In the genomic region with DNA sequence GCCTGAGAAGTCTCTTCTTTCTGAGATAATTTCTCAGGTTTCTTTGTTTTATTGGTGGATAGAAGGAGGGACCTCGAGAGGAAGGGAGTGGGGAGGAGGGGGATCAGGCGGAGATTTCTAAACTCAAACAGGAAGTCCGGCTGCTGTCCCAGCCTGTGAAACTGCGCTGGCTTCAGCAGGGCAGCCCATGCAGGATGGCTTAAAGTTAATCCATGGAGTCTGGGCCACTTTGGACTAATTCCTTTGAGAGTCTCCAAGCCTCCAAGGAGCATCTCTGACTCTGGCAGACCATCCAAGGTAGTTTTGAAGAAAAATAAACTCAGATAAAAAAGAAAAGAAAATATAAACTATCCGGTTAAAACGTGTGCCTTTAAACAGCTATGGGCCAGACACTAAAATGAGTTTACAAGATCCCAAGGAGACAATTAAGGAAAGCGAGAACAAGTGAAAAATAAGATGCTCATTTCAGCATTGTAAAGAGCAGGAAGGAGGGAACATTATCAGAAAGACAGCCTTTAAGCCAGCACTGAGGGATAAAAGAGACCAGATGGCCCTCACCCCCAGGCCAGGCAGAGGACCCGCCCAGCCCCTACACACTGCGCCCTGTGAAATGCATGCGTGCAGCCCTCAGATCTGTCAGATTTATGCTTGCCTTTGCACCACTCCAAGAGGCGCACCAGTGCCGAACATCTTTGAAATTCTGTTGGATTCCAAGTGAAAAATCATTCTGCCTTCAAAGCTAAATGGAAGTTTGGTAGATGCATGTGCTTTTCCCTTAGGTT, we compare ENCODE assay signal across 21 cellular contexts.
DNase-seq lines count a peak whose midpoint lies in the region; ATAC-seq and TF ChIP-seq lines count a peak whose summit lies in the region.
"Had no signal": no experiment of that assay in that cellular context is flagged by ENCODE, and none has a peak within 500 bp of the region (broad histone marks: within the 10 kb centered on the region; RNA-seq: fewer than 3 reads in every experiment).

No MANE protein-coding gene starts in this region.

- CTCF ChIA-PET in CD4-positive, alpha-beta T cell (lab: Charles Lee), result no interaction called here
- CTCF ChIA-PET in naive thymus-derived CD4-positive, alpha-beta T cell (lab: Charles Lee), result interaction anchor here (0.5 kb wide), 1 partner anchor 208 kb away, joined by 3 read pairs; no protein-coding TSS in a partner anchor

- H2AFZ ChIP-seq in Karpas-422 (ENCODE audit: low read length), result peak overlapping the region; percentile 25; the same call in 1 of the 2 replicates
- H2AFZ ChIP-seq: GM23338 had no signal

- H3K4me1 ChIP-seq in Karpas-422 (ENCODE audit: low read length), result peaks cover 62% of the 10 kb centered on the region
- H3K4me1 ChIP-seq in naive thymus-derived CD4-positive, alpha-beta T cell (ENCODE audit: control insufficient read depth in 2 of 2, insufficient read depth in 2 of 2, low read length in 2 of 2), result peaks cover 18 to 32% of the 10 kb centered on the region in 2 donors

- H3K4me3 ChIP-seq in Karpas-422 (ENCODE audit: low read length) (peak overlapping the region; percentile 50), WERI-Rb-1 (ENCODE audit: low read depth, low read length) (peak overlapping the region; percentile 36)
- H3K4me3 ChIP-seq in naive thymus-derived CD4-positive, alpha-beta T cell (ENCODE audit: low read length), result no peak overlapping the region
- H3K4me3 ChIP-seq: GM23338, heart right ventricle had no signal

- no peaks in the 10 kb centered on the region for H4K20me1 ChIP-seq in Karpas-422 (ENCODE audit: insufficient read depth, low read depth, low read length)

- DNase-seq in CD4-positive, alpha-beta T cell, result no peak
- DNase-seq in Karpas-422, result peak; percentile 81
- DNase-seq in WERI-Rb-1, result peak; percentile 88
- no peak for DNase-seq in naive thymus-derived CD4-positive, alpha-beta T cell
- no peak for DNase-seq in activated T-cell treated with anti-CD3 and anti-CD28 coated beads, Interleukin-2, amount 50 U/mL, for 4 hours
- no peak for DNase-seq in DMS53 (lab: John Stamatoyannopoulos, UW)
- DNase-seq in iPS-NIHi7 (ENCODE audit: extremely low spot score), result no peak
- DNase-seq: activated B cell treated with CpG ODN at 0.5 μM for 24 hours; activated naive CD4-positive, alpha-beta T cell; activated T-cell treated with anti-CD3 and anti-CD28 coated beads, Interleukin-2, amount 50 U/mL, for 24 hours; heart right ventricle; NCI-H1092 treated with DMSO at 0.1 percent for 48 hours; NCI-H2029; small intestine; stimulated activated CD4-positive, alpha-beta T cell treated with anti-CD3 and anti-CD28 coated beads, Interleukin-2, amount 100 ng/mL, for 48 hours; T1000; trophoblast cell had no signal

- no peaks in the 10 kb centered on the region for H3K36me3 Mint-ChIP-seq in CD4-positive, alpha-beta T cell (ENCODE audit: low read depth)
- peaks cover 0 to 31% (median 0%) of the 10 kb centered on the region in 5 donors for H3K36me3 Mint-ChIP-seq in naive thymus-derived CD4-positive, alpha-beta T cell
- H3K36me3 Mint-ChIP-seq in activated T-cell treated with anti-CD3 and anti-CD28 coated beads, Interleukin-2, amount 50 U/mL, for 4 hours (ENCODE audit: insufficient read depth), result no peaks in the 10 kb centered on the region

- no peak for ATAC-seq in CD4-positive, alpha-beta T cell (ENCODE audit: poor library complexity)
- no peak for ATAC-seq in naive thymus-derived CD4-positive, alpha-beta T cell
- ATAC-seq in GM19328 (IDR thresholded peaks at IDR 0.05; ENCODE audit: unreplicated experiment), result no peak
- no peak for ATAC-seq in activated T-cell treated with anti-CD3 and anti-CD28 coated beads, Interleukin-2, amount 50 U/mL, for 4 hours
- ATAC-seq: GM23338, heart right ventricle had no signal

- no peak overlapping the region for H3K27ac ChIP-seq in CD4-positive, alpha-beta T cell (ENCODE audit: low read depth, low read length)
- peak overlapping the region; percentile 98 for H3K27ac ChIP-seq in Karpas-422 (ENCODE audit: low read length)
- peak overlapping the region; percentile 83 for H3K27ac ChIP-seq in WERI-Rb-1
- H3K27ac ChIP-seq in naive thymus-derived CD4-positive, alpha-beta T cell (ENCODE audit: low read depth, low read length), result no peak overlapping the region
- H3K27ac ChIP-seq: heart right ventricle, RWPE1 had no signal

- H3K9ac ChIP-seq in Karpas-422 (ENCODE audit: low read length), result peak overlapping the region; percentile 50

- no peaks in the 10 kb centered on the region for H3K9me2 ChIP-seq in Karpas-422 (replicated peaks; ENCODE audit: insufficient read depth, low read length)

- peaks cover 66% of the 10 kb centered on the region for H3K4me1 Mint-ChIP-seq in CD4-positive, alpha-beta T cell (ENCODE audit: low read depth)
- H3K4me1 Mint-ChIP-seq in naive thymus-derived CD4-positive, alpha-beta T cell, result peaks cover 36 to 79% (median 70%) of the 10 kb centered on the region in 7 donors
- H3K4me1 Mint-ChIP-seq in activated T-cell treated with anti-CD3 and anti-CD28 coated beads, Interleukin-2, amount 50 U/mL, for 4 hours (ENCODE audit: low read depth), result peaks cover 55% of the 10 kb centered on the region

- no peaks in the 10 kb centered on the region for H3K27me3 ChIP-seq in CD4-positive, alpha-beta T cell (ENCODE audit: control insufficient read depth, insufficient read depth, low read length)
- H3K27me3 ChIP-seq in Karpas-422 (ENCODE audit: low read length) (no peaks in the 10 kb centered on the region), WERI-Rb-1 (ENCODE audit: insufficient read depth, low read depth, severe bottlenecking) (no peaks in the 10 kb centered on the region)
- no peaks in the 10 kb centered on the region for H3K27me3 ChIP-seq in naive thymus-derived CD4-positive, alpha-beta T cell (ENCODE audit: control insufficient read depth in 2 of 2, insufficient read depth in 2 of 2, low read length in 2 of 2)
- H3K27me3 ChIP-seq: heart right ventricle had no signal

- H3K9me3 ChIP-seq in CD4-positive, alpha-beta T cell (ENCODE audit: control insufficient read depth, low read length), result no peaks in the 10 kb centered on the region
- no peaks in the 10 kb centered on the region; the same call in 1 of the 2 replicates for H3K9me3 ChIP-seq in Karpas-422 (ENCODE audit: low read length)
- H3K9me3 ChIP-seq in WERI-Rb-1 (ENCODE audit: severe bottlenecking), result peaks cover 3% of the 10 kb centered on the region
- no peaks in the 10 kb centered on the region for H3K9me3 ChIP-seq in naive thymus-derived CD4-positive, alpha-beta T cell (ENCODE audit: control insufficient read depth in 2 of 3, low read length in 3 of 3)

- H3K9me3 Mint-ChIP-seq in CD4-positive, alpha-beta T cell, result no peaks in the 10 kb centered on the region
- H3K9me3 Mint-ChIP-seq in naive thymus-derived CD4-positive, alpha-beta T cell, result peaks cover 0 to 11% (median 1%) of the 10 kb centered on the region in 11 donors
- H3K9me3 Mint-ChIP-seq in activated T-cell treated with anti-CD3 and anti-CD28 coated beads, Interleukin-2, amount 50 U/mL, for 4 hours, result peaks cover 7% of the 10 kb centered on the region
- H3K9me3 Mint-ChIP-seq: activated B cell treated with CpG ODN at 0.5 μM for 24 hours had no signal

- H3K4me3 Mint-ChIP-seq in CD4-positive, alpha-beta T cell, result peak overlapping the region; percentile 18
- H3K4me3 Mint-ChIP-seq in naive thymus-derived CD4-positive, alpha-beta T cell, result peak overlapping the region in 7 of 10 donors; percentile 1 to 89 (median 65)
- H3K4me3 Mint-ChIP-seq in activated T-cell treated with anti-CD3 and anti-CD28 coated beads, Interleukin-2, amount 50 U/mL, for 4 hours, result no peak overlapping the region
- H3K4me3 Mint-ChIP-seq: activated B cell treated with CpG ODN at 0.5 μM for 24 hours; activated T-cell treated with anti-CD3 and anti-CD28 coated beads, Interleukin-2, amount 50 U/mL, for 24 hours; GM23338; stimulated activated naive CD8-positive, alpha-beta T cell treated with anti-CD3 and anti-CD28 coated beads, Interleukin-15, Interleukin-2, amounts not matched to agents 100 ng/mL and 50 ng/mL, for 24 hours had no signal

- no peak for TF ChIP-seq CTCF in CD4-positive, alpha-beta T cell (IDR thresholded peaks at IDR 0.05)
- no peak for TF ChIP-seq CTCF in WERI-Rb-1 (IDR thresholded peaks at IDR 0.05; ENCODE audit: low read depth, low read length)

- H3K27ac Mint-ChIP-seq in CD4-positive, alpha-beta T cell, result peak overlapping the region; percentile 60
- peak overlapping the region; percentile 39 to 90 (median 82) for H3K27ac Mint-ChIP-seq in naive thymus-derived CD4-positive, alpha-beta T cell
- H3K27ac Mint-ChIP-seq: activated B cell treated with CpG ODN at 0.5 μM for 24 hours; activated T-cell treated with anti-CD3 and anti-CD28 coated beads, Interleukin-2, amount 50 U/mL, for 24 hours; GM23338; stimulated activated naive CD8-positive, alpha-beta T cell treated with anti-CD3 and anti-CD28 coated beads, Interleukin-15, Interleukin-2, amounts not matched to agents 100 ng/mL and 50 ng/mL, for 24 hours had no signal

- H3K27me3 Mint-ChIP-seq in CD4-positive, alpha-beta T cell, result no peaks in the 10 kb centered on the region
- no peaks in the 10 kb centered on the region for H3K27me3 Mint-ChIP-seq in naive thymus-derived CD4-positive, alpha-beta T cell
- H3K27me3 Mint-ChIP-seq in activated T-cell treated with anti-CD3 and anti-CD28 coated beads, Interleukin-2, amount 50 U/mL, for 4 hours (ENCODE audit: low read depth), result no peaks in the 10 kb centered on the region

- intact Hi-C loops in CD4-positive, alpha-beta T cell (cut with DNase I, micrococcal nuclease), result no loop called here
- intact Hi-C loops in naive thymus-derived CD4-positive, alpha-beta T cell (cut with micrococcal nuclease), result loop anchor here (1.0 to 5.0 kb wide), 6 partner anchors 9 to 377 kb away; no protein-coding TSS in a partner anchor

- no peaks in the 10 kb centered on the region for H3K79me2 ChIP-seq in Karpas-422 (ENCODE audit: low read length)

- POLR2A ChIA-PET in CD4-positive, alpha-beta T cell (lab: Charles Lee), result interaction anchor here (1.0 kb wide), 1 partner anchor 114 kb away, joined by 3 read pairs; no protein-coding TSS in a partner anchor
- POLR2A ChIA-PET in naive thymus-derived CD4-positive, alpha-beta T cell (lab: Charles Lee), result interaction anchor here (1.6 kb wide), 1 partner anchor 78 kb away, joined by 7 read pairs; no protein-coding TSS in a partner anchor

- peak overlapping the region; percentile 89 for H3K4me2 ChIP-seq in Karpas-422 (ENCODE audit: low read depth, low read length, poor library complexity, severe bottlenecking)
- H3K4me2 ChIP-seq: GM23338 had no signal

- H3K36me3 ChIP-seq in Karpas-422 (ENCODE audit: insufficient read depth, low read length) (no peaks in the 10 kb centered on the region), WERI-Rb-1 (no peaks in the 10 kb centered on the region)
- no peaks in the 10 kb centered on the region for H3K36me3 ChIP-seq in naive thymus-derived CD4-positive, alpha-beta T cell (ENCODE audit: control insufficient read depth in 2 of 3, insufficient read depth in 3 of 3, low read length in 3 of 3)
- H3K36me3 ChIP-seq: heart right ventricle had no signal

Comparison
In these comparisons a context has a peak if more than half of its experiments do, and no peak if none do; other contexts are left out.
1. DNase-seq: peak in Karpas-422 (single experiment) and WERI-Rb-1 (single experiment); none in CD4-positive, alpha-beta T cell (0 of 10), naive thymus-derived CD4-positive, alpha-beta T cell (0 of 9), activated T-cell treated with anti-CD3 and anti-CD28 coated beads, Interleukin-2, amount 50 U/mL, for 4 hours (single experiment), DMS53 (single experiment) and iPS-NIHi7 (single experiment).
2. H3K27ac ChIP-seq: peak in Karpas-422 (single experiment) and WERI-Rb-1 (single experiment); none in CD4-positive, alpha-beta T cell (single experiment) and naive thymus-derived CD4-positive, alpha-beta T cell (single experiment).
3. intact Hi-C loops: an anchor here in naive thymus-derived CD4-positive, alpha-beta T cell (1.0 to 5.0 kb wide); none called in CD4-positive, alpha-beta T cell.